8 cellular contexts compared by ENCODE assay signal in genomic region chr3:81760924-81761903, GRCh38. TPM values are rescaled to one million over a fixed set of nuclear protein-coding genes. Genes with fewer than 3 reads are reported as not detected.
DNase-seq lines count a peak whose midpoint lies in the region; FAIRE-seq and TF ChIP-seq lines count a peak whose summit lies in the region.

TSS of gene GBE1 (minus strand) at chr3:81761645. CDS start at chr3:81761517, 128 bp downstream.

- H3K9me3 ChIP-seq in H9 (ENCODE audit: control insufficient read depth, low read depth, low read length), result no peaks in the 10 kb centered on the region
- H3K9me3 ChIP-seq in SJCRH30 (replicated peaks), result no peaks in the 10 kb centered on the region
- no peaks in the 10 kb centered on the region for H3K9me3 ChIP-seq in neuronal stem cell (replicated peaks in 1 of 2; ENCODE audit: control insufficient read depth in 2 of 2, insufficient read depth in 1 of 2, low read depth in 1 of 2, low read length in 2 of 2)

- DNase-seq in GF-D8 (lab: John Stamatoyannopoulos, UW) (peak; percentile 98), H9 (peak; percentile 90), M059J (ENCODE audit: low read depth) (peak; percentile 90), SJCRH30 (peak; percentile 91 to 92), frontal cortex (ENCODE audit: low spot score in 2 of 2) (peak; percentile 82 to 85), neuronal stem cell (ENCODE audit: low spot score) (peak; percentile 76)
- peak; percentile 69 to 83 (median 78) for DNase-seq in activated naive CD4-positive, alpha-beta T cell (lab: John Stamatoyannopoulos, UW)

- H2BK12ac ChIP-seq in H9 (ENCODE audit: insufficient read length, low read depth, low read length) (no peak within 1 kb of the TSS), neuronal stem cell (ENCODE audit: low read length) (peak within 1 kb of the TSS; percentile 79)

- H3K23ac ChIP-seq in H9 (ENCODE audit: insufficient read length, low read depth, low read length), result no peak within 1 kb of the TSS
- peak within 1 kb of the TSS; percentile 96 for H3K23ac ChIP-seq in neuronal stem cell (ENCODE audit: low read depth, low read length, poor library complexity)

- H3K27me3 ChIP-seq in H9 (ENCODE audit: insufficient read depth, low read length) (no peaks in the 10 kb centered on the region), SJCRH30 (no peaks in the 10 kb centered on the region), neuronal stem cell (ENCODE audit: control insufficient read depth in 3 of 3, insufficient read depth in 3 of 3, low read depth in 1 of 3, low read length in 3 of 3) (peaks cover 0 to 2% (median 0%) of the 10 kb centered on the region in 3 experiments)

- H3K4ac ChIP-seq in H9 (ENCODE audit: low read depth, low read length) (no peak within 1 kb of the TSS), neuronal stem cell (ENCODE audit: low read length) (peak within 1 kb of the TSS; percentile 76)

- peaks cover 20% of the 10 kb centered on the region in 2 experiments for H3K4me1 Mint-ChIP-seq in H9

- H2AK5ac ChIP-seq in H9 (ENCODE audit: insufficient read length, low read length) (no peak within 1 kb of the TSS), neuronal stem cell (ENCODE audit: low read depth, low read length) (no peak within 1 kb of the TSS)

- no peak within 1 kb of the TSS for H2AFZ ChIP-seq in H9 (ENCODE audit: low read length)
- peak within 1 kb of the TSS; percentile 97 for H2AFZ ChIP-seq in neuronal stem cell (ENCODE audit: low read length)

- FAIRE-seq in frontal cortex (lab: Jason Lieb, UNC), result no peak

- H3K4me1 ChIP-seq in H9 (ENCODE audit: insufficient read depth, low read length), result no peaks in the 10 kb centered on the region
- H3K4me1 ChIP-seq in SJCRH30, result no peaks in the 10 kb centered on the region; the same call in 1 of the 2 replicates
- peaks cover 0 to 8% of the 10 kb centered on the region in 2 donors for H3K4me1 ChIP-seq in neuronal stem cell (ENCODE audit: control insufficient read depth in 2 of 2, insufficient read depth in 1 of 2, low read depth in 1 of 2, low read length in 2 of 2)

- H3K4me2 ChIP-seq in H9 (ENCODE audit: insufficient read depth, insufficient read length, low read length) (peak within 1 kb of the TSS; percentile 57), neuronal stem cell (ENCODE audit: insufficient read depth, low read length, poor library complexity, severe bottlenecking) (peak within 1 kb of the TSS; percentile 92)

- H4K91ac ChIP-seq in H9 (ENCODE audit: insufficient read length, low read depth, low read length) (no peak within 1 kb of the TSS), neuronal stem cell (ENCODE audit: low read depth, low read length, poor library complexity) (no peak within 1 kb of the TSS)

- peak within 1 kb of the TSS; percentile 95 for H3K14ac ChIP-seq in H9 (ENCODE audit: insufficient read depth, low read length)
- peak within 1 kb of the TSS; percentile 92 for H3K14ac ChIP-seq in neuronal stem cell (ENCODE audit: low read length)

- no peaks in the 10 kb centered on the region for H3K79me1 ChIP-seq in H9 (ENCODE audit: insufficient read depth, low read depth, low read length, poor library complexity, severe bottlenecking)
- no peaks in the 10 kb centered on the region for H3K79me1 ChIP-seq in neuronal stem cell (ENCODE audit: low read depth, low read length)

- H3K27me3 Mint-ChIP-seq in H9 (ENCODE audit: low read depth), result no peaks in the 10 kb centered on the region; the same call in 1 of the 2 replicates

- no CpG with 5 or more reads among the region's 88 CpGs for WGBS in H9 (ENCODE audit: extremely low coverage, insufficient read length, low lambda C conversion rate)
- WGBS in neuronal stem cell (ENCODE audit: extremely low coverage in 2 of 2, insufficient read length in 2 of 2, insufficient replicate concordance in 1 of 2), 2 donors, result no CpG with 5 or more reads among the region's 88 CpGs

- H3K79me2 ChIP-seq in H9 (ENCODE audit: insufficient read depth, low read length), result no peaks in the 10 kb centered on the region

- no peak within 1 kb of the TSS for H3K56ac ChIP-seq in H9 (ENCODE audit: insufficient read length, low read depth, low read length)

- H3K27ac ChIP-seq in H9 (ENCODE audit: insufficient read length, low read depth, low read length), result no peak within 1 kb of the TSS
- peak within 1 kb of the TSS; percentile 99 for H3K27ac ChIP-seq in SJCRH30
- H3K27ac ChIP-seq in neuronal stem cell (replicated peaks; ENCODE audit: low read length), result peak within 1 kb of the TSS; percentile 95

- H3K23me2 ChIP-seq in H9 (ENCODE audit: insufficient read length, low read depth, low read length, poor library complexity, severe bottlenecking), result peaks cover 3% of the 10 kb centered on the region

- H3K27ac Mint-ChIP-seq in H9, result peak within 1 kb of the TSS; percentile 97 to 99 (median 98)

- H3K9ac ChIP-seq in H9 (ENCODE audit: extremely low read depth, insufficient read length, low read length) (peak within 1 kb of the TSS; percentile 83), neuronal stem cell (ENCODE audit: low read depth, low read length, poor library complexity) (peak within 1 kb of the TSS; percentile 97)

- no peak within 1 kb of the TSS for H2BK15ac ChIP-seq in H9 (ENCODE audit: low read depth, low read length)
- H2BK15ac ChIP-seq in neuronal stem cell (ENCODE audit: low read length), result no peak within 1 kb of the TSS

- H4K8ac ChIP-seq in H9 (replicated peaks; ENCODE audit: insufficient read length, low read depth, low read length), result no peak within 1 kb of the TSS
- peak within 1 kb of the TSS; percentile 70 for H4K8ac ChIP-seq in neuronal stem cell (ENCODE audit: low read depth, low read length)

- no peak within 1 kb of the TSS for H3T11ph ChIP-seq in H9 (ENCODE audit: low read length)

- TF ChIP-seq CTCF in H9 (conservative IDR thresholded peaks at IDR 0.05) (no peak), subcutaneous adipose tissue (IDR thresholded peaks at IDR 0.05; ENCODE audit: low read depth) (no peak)

- H3K4me3 ChIP-seq in SJCRH30, result peak within 1 kb of the TSS; percentile 83
- peak within 1 kb of the TSS; percentile 77 to 93 for H3K4me3 ChIP-seq in neuronal stem cell (ENCODE audit: low read length in 2 of 2)

- no peak within 1 kb of the TSS for H2BK120ac ChIP-seq in H9 (ENCODE audit: low read depth, low read length, poor library complexity, severe bottlenecking)
- H2BK120ac ChIP-seq in neuronal stem cell (ENCODE audit: low read depth, low read length), result no peak within 1 kb of the TSS

- H2BK20ac ChIP-seq in H9 (ENCODE audit: low read depth, low read length, poor library complexity, severe bottlenecking), result no peak within 1 kb of the TSS

- 0 out of 2 replicates have a peak, but pooled peaks cover 6% of the 10 kb centered on the region for H3K36me3 ChIP-seq in SJCRH30
- no peaks in the 10 kb centered on the region for H3K36me3 ChIP-seq in neuronal stem cell (replicated peaks in 1 of 2; ENCODE audit: control insufficient read depth in 2 of 2, insufficient read depth in 2 of 2, low read length in 2 of 2)

- no peaks in the 10 kb centered on the region for H4K20me1 ChIP-seq in H9 (ENCODE audit: control insufficient read depth, insufficient read depth, insufficient read length)

- peak within 1 kb of the TSS; percentile 90 to 91 for H3K4me3 Mint-ChIP-seq in H9

- H3K36me3 Mint-ChIP-seq in H9 (ENCODE audit: insufficient read depth in 1 of 3, low read depth in 3 of 3), result peaks cover 6 to 8% (median 6%) of the 10 kb centered on the region in 3 experiments; a peak in 4 of 7 replicates

- H4K5ac ChIP-seq in H9 (ENCODE audit: insufficient read length, low read depth, low read length), result no peak within 1 kb of the TSS

- no peaks in the 10 kb centered on the region; a peak in 1 of 5 replicates for H3K9me3 Mint-ChIP-seq in H9

- H2BK5ac ChIP-seq in H9 (ENCODE audit: insufficient read length, low read length) (no peak within 1 kb of the TSS), neuronal stem cell (ENCODE audit: low read length) (peak within 1 kb of the TSS; percentile 93)

- peak within 1 kb of the TSS; percentile 82 for H3K18ac ChIP-seq in H9 (ENCODE audit: insufficient read length, low read depth, low read length)
- H3K18ac ChIP-seq in neuronal stem cell (ENCODE audit: low read length), result peak within 1 kb of the TSS; percentile 100

RNA-seq across cellular contexts. Expression of gene GBE1, which starts in this region (rescaled TPM):
- 13.2 and 13.8 TPM in 2 replicates for total RNA-seq in H9 (2021)
- total RNA-seq in M059J (2014; rRNA removed; shearing (Covaris generic)), result 33.5 and 53.4 TPM in 2 replicates
- 29.5 and 35.4 TPM in 2 replicates for total RNA-seq in SJCRH30 (2014; rRNA removed; shearing (Covaris generic))
- total RNA-seq in frontal cortex, result 24.1 TPM
- polyA plus RNA-seq in neuronal stem cell (2013, experiment 1 of 2), result 2.7 TPM
- polyA plus RNA-seq in neuronal stem cell (2013, experiment 2 of 2), result 3.1 TPM
- 100 to 1,000 TPM; 134 to 224 (median 199) TPM for total RNA-seq in subcutaneous adipose tissue
